In the genomic region with DNA sequence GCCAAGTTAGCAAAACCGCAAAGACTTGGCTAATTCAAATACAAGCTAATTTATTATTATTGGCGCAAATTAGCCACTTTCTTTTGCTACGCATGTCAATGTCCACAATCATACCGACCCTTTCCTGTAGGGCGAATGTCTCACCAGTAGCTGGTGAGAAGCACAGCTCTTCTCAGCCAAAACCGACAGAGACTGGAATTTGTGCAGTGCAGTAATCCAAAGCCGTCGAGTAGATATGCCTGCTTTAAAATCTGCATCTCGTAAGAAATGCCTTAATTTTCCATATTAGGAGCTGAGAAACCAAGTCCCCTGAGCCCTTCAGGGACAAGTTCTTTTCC, we compare ENCODE assay signal across 7 cellular contexts. TPM values are rescaled to one million over a fixed set of nuclear protein-coding genes. Genes with fewer than 3 reads are reported as not detected.
DNase-seq lines count a peak whose midpoint lies in the region; ATAC-seq, FAIRE-seq and TF ChIP-seq lines count a peak whose summit lies in the region.

No MANE protein-coding gene starts in this region.

- intact Hi-C loops in K562 (cut with micrococcal nuclease) (loop anchor here (5.0 kb wide), 2 partner anchors 62 to 162 kb away; a partner anchor contains a TSS), kidney (cut with DNase I) (no loop called here)

- peak overlapping the region; percentile 87 for H2AFZ ChIP-seq in K562 (ENCODE audit: low read depth, low read length)

- CTCF ChIA-PET in K562 (lab: Yijun Ruan, JAX; ENCODE audit: low intra/inter-chr PET ratio) = no interaction called here

- H3K4me1 ChIP-seq in K562 (replicated peaks in 1 of 2; ENCODE audit: control insufficient read depth in 2 of 2, insufficient read depth in 2 of 2, low read length in 2 of 2) (peaks cover 13 to 19% of the 10 kb centered on the region in 2 experiments; a peak in 4 of 5 replicates), kidney (ENCODE audit: control insufficient read depth in 1 of 2, insufficient read depth in 1 of 2, low read depth in 1 of 2, low read length in 2 of 2) (peaks cover 9 to 13% of the 10 kb centered on the region in 2 donors)

- H3K9ac ChIP-seq in K562 (ENCODE audit: insufficient read depth in 1 of 2, low read depth in 2 of 2, low read length in 2 of 2) (peak overlapping the region; percentile 64 to 89), kidney (ENCODE audit: low read length in 2 of 2) (peak overlapping the region; percentile 72 to 73)

- H3K9me3 ChIP-seq in K562 (replicated peaks; ENCODE audit: control insufficient read depth, insufficient read depth, low read depth, low read length) = peaks cover 5% of the 10 kb centered on the region; the same call in 1 of the 2 replicates
- H3K9me3 ChIP-seq in kidney (ENCODE audit: control insufficient read depth in 1 of 2, low read length in 2 of 2) = no peaks in the 10 kb centered on the region

- BruUV-seq in K562 (replicated peaks; lab: Mats Ljungman, UMichigan) = TSS peak; percentile 86

- H3K4me2 ChIP-seq in K562 (ENCODE audit: insufficient read depth, low read length) = peak overlapping the region; percentile 82

- H3K27me3 ChIP-seq in K562 (ENCODE audit: control insufficient read depth in 2 of 2, insufficient read depth in 2 of 2, low read length in 2 of 2) = no peaks in the 10 kb centered on the region

- in situ Hi-C loops in K562 (cut with MboI) = no loop called here

- H3K4me3 ChIP-seq in K562 (peak overlapping the region; percentile 98), kidney (ENCODE audit: low read length in 2 of 2) (peak overlapping the region; percentile 88 to 94)

- TF ChIP-seq CTCF in K562 (IDR thresholded peaks at IDR 0.05 in 2 of 3, conservative IDR thresholded peaks at IDR 0.05 in 1 of 3; ENCODE audit: insufficient read depth in 2 of 3, low read depth in 1 of 3, low read length in 3 of 3) (no peak), kidney (IDR thresholded peaks at IDR 0.05; ENCODE audit: borderline replicate concordance, extremely low read depth, insufficient read depth) (no peak)

- ATAC-seq in GM21717 (IDR thresholded peaks at IDR 0.05; ENCODE audit: unreplicated experiment) (peak; percentile 21), K562 (peak; percentile 28)

- H3K79me2 ChIP-seq in K562 (ENCODE audit: control insufficient read depth, insufficient read depth, low read length) = peaks cover 48% of the 10 kb centered on the region

- no peaks in the 10 kb centered on the region for H3K9me1 ChIP-seq in K562 (ENCODE audit: control insufficient read depth, insufficient read depth, low read length)

- TF ChIP-seq RAD21 in K562 (CRISPR knock-in tag; conservative IDR thresholded peaks at IDR 0.05 in 1 of 2, IDR thresholded peaks at IDR 0.05 in 1 of 2) = no peak

- no peak for TF ChIP-seq POLR2A in K562 (conservative IDR thresholded peaks at IDR 0.05)

- 2% methylated on average over 9 of the region's 9 CpGs for WGBS in K562 (ENCODE audit: insufficient coverage, low coverage, missing lambda C conversion rate)

- no peak for TF ChIP-seq EP300 in K562 (IDR thresholded peaks at IDR 0.05; ENCODE audit: low read length)

- FAIRE-seq in K562 (lab: Jason Lieb, UNC) = no peak
- no peak for FAIRE-seq in kidney (lab: Jason Lieb, UNC)

- H3K36me3 ChIP-seq in K562 (ENCODE audit: control insufficient read depth, insufficient read depth, low read length) (no peaks in the 10 kb centered on the region; the same call in 2 of the 3 replicates), kidney (ENCODE audit: control insufficient read depth in 1 of 2, insufficient read depth in 2 of 2, low read length in 2 of 2) (no peaks in the 10 kb centered on the region)

- H3K27ac ChIP-seq in K562 (ENCODE audit: extremely low read depth, low read depth, low read length) (peak overlapping the region; percentile 91), kidney (ENCODE audit: low read depth in 2 of 2, low read length in 2 of 2) (peak overlapping the region; percentile 91 to 99), substantia nigra (ENCODE audit: low read depth, low read length, poor library complexity, severe bottlenecking) (peak overlapping the region; percentile 98)

- H4K20me1 ChIP-seq in K562 (replicated peaks; ENCODE audit: control insufficient read depth, insufficient read depth, low read length) = peaks cover 5% of the 10 kb centered on the region; the same call in 1 of the 2 replicates

- DNase-seq in GM04504 (ENCODE audit: low read depth) (peak; percentile 60), NAMALWA (ENCODE audit: low spot score) (peak; percentile 88), K562 (ENCODE audit: extremely low read depth in 1 of 4, low spot score in 3 of 4) (peak in 1 of 4 experiments; percentile 9), kidney (no peak), substantia nigra (lab: John Stamatoyannopoulos, UW) (peak in 5 of 49 donors; percentile 43 to 82 (median 60))
- no peak for DNase-seq in activated CD4-positive, CD25-positive, alpha-beta regulatory T cell (lab: John Stamatoyannopoulos, UW)

- POLR2A ChIA-PET in K562 (lab: Yijun Ruan, JAX) = interaction anchor here (0.6 to 2.9 kb wide), 25 partner anchors 10 to 517 kb away, joined by 3 to 29 read pairs (median 3); a partner anchor contains a TSS

TF ChIP-seq in K562, 482 proteins besides CTCF, POLR2A, EP300 and RAD21 (continues in another document):
- TF ChIP-seq SAFB (IDR thresholded peaks at IDR 0.05; ENCODE audit: borderline replicate concordance, low read depth, low read length) (no peak), CBX5 (IDR thresholded peaks at IDR 0.05; ENCODE audit: borderline replicate concordance, low read depth) (no peak), FOXJ3 (CRISPR knock-in tag; IDR thresholded peaks at IDR 0.05) (no peak), ZNF239 (CRISPR knock-in tag; IDR thresholded peaks at IDR 0.05) (no peak), OTX1 (CRISPR knock-in tag; IDR thresholded peaks at IDR 0.05) (peak; percentile 87; the same call in 1 of the 2 replicates)
- TF ChIP-seq, protein P1, sequence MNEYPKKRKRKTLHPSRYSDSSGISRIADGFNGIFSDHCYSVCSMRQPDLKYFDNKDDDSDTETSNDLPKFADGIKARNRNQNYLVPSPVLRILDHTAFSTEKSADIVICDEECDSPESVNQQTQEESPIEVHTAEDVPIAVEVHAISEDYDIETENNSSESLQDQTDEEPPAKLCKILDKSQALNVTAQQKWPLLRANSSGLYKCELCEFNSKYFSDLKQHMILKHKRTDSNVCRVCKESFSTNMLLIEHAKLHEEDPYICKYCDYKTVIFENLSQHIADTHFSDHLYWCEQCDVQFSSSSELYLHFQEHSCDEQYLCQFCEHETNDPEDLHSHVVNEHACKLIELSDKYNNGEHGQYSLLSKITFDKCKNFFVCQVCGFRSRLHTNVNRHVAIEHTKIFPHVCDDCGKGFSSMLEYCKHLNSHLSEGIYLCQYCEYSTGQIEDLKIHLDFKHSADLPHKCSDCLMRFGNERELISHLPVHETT (CRISPR knock-in tag; conservative IDR thresholded peaks at IDR 0.05 in 1 of 2, IDR thresholded peaks at IDR 0.05 in 1 of 2) = no peak

RNA-seq across cellular contexts. Expression of a gene that starts 0.6 kb away (rescaled TPM):
- total RNA-seq in K562 (2011; cell fraction: chromatin; rRNA removed; ENCODE audit: low replicate concordance) = 23.4 and 26.8 TPM in 2 replicates
- total RNA-seq in K562 (2011; cell fraction: nucleolus; rRNA removed) = 8.7 and 12.1 TPM in 2 replicates
- 12.0 and 18.9 TPM in 2 replicates for total RNA-seq in K562 (2011; cell fraction: nucleoplasm; rRNA removed)
- total RNA-seq in K562 (2014; rRNA removed) = 5.7 and 9.3 TPM in 2 replicates
- 12.5 and 12.6 TPM in 2 replicates for total RNA-seq in K562 (2014; rRNA removed; fragmentation: Illumina TruSeq; extraction: Trizol)
- total RNA-seq in K562 (2015; rRNA removed; fragmentation: Illumina TruSeq; extraction: Trizol) = 10.1 and 11.7 TPM in 2 replicates
- 9.9 and 12.1 TPM in 2 replicates for total RNA-seq in K562 (2021)
- 14.5 and 15.3 TPM in 2 replicates for polyA plus RNA-seq in K562 (2011; rRNA removed)
- 3.6 and 4.5 TPM in 2 replicates for polyA plus RNA-seq in K562 (2011; cell fraction: cytosol; rRNA removed)
- 5.6 and 6.6 TPM in 2 replicates for polyA plus RNA-seq in K562 (2011; cell fraction: nucleus; rRNA removed)
- polyA plus RNA-seq in K562 (2012) = 5.9 and 8.9 TPM in 2 replicates
- polyA plus RNA-seq in K562 (2014; fragmentation: Illumina TruSeq; extraction: Trizol) = 5.7 and 7.2 TPM in 2 replicates
- polyA plus RNA-seq in K562 (2014; fragmentation: Nextera tagmentation; extraction: Ambion mirVana) = 1 to 10 TPM; 2.4 to 3.8 TPM
- 4.0 and 4.9 TPM in 2 replicates for polyA plus RNA-seq in K562 (2014; rRNA removed)
- 39.5 and 52.5 TPM in 2 replicates for polyA minus RNA-seq in K562 (2011; rRNA and poly(A)+ RNA removed)
- polyA minus RNA-seq in K562 (2011; cell fraction: cytosol; rRNA and poly(A)+ RNA removed) = 12.9 and 22.1 TPM in 2 replicates
- polyA minus RNA-seq in K562 (2011; cell fraction: nucleus; rRNA and poly(A)+ RNA removed) = 10.1 and 15.7 TPM in 2 replicates
- total RNA-seq in kidney = 31.7 TPM
- 5.1 TPM for polyA plus RNA-seq in kidney (ENCODE audit: insufficient read depth, low read depth, low replicate concordance)

RNA-seq across cellular contexts. Expression of a gene that starts 21.0 kb away (rescaled TPM):
- total RNA-seq in K562 (2011; cell fraction: chromatin; rRNA removed; ENCODE audit: low replicate concordance) = 130 and 336 TPM in 2 replicates
- total RNA-seq in K562 (2011; cell fraction: nucleolus; rRNA removed) = 99.7 and 127 TPM in 2 replicates
- 159 and 204 TPM in 2 replicates for total RNA-seq in K562 (2011; cell fraction: nucleoplasm; rRNA removed)
- total RNA-seq in K562 (2014; rRNA removed) (75.8 and 77.6 TPM in 2 replicates), K562 (2014; rRNA removed; fragmentation: Illumina TruSeq; extraction: Trizol) (55.4 and 67.1 TPM in 2 replicates), K562 (2015; rRNA removed; fragmentation: Illumina TruSeq; extraction: Trizol) (47.8 and 53.9 TPM in 2 replicates), K562 (2021) (76.9 and 87.1 TPM in 2 replicates), kidney (235 TPM)
- polyA plus RNA-seq in K562 (2011; rRNA removed) (128 and 152 TPM in 2 replicates), K562 (2014; fragmentation: Illumina TruSeq; extraction: Trizol) (57.3 and 62.8 TPM in 2 replicates), K562 (2014; fragmentation: Nextera tagmentation; extraction: Ambion mirVana) (10 to 100 TPM; 11.9 to 14.0 TPM), K562 (2014; rRNA removed) (59.9 and 68.8 TPM in 2 replicates), kidney (ENCODE audit: insufficient read depth, low read depth, low replicate concordance) (19.5 TPM)
- polyA plus RNA-seq in K562 (2011; cell fraction: cytosol; rRNA removed) = 38.4 and 51.8 TPM in 2 replicates
- 44.2 and 50.4 TPM in 2 replicates for polyA plus RNA-seq in K562 (2011; cell fraction: nucleus; rRNA removed)
- polyA plus RNA-seq in K562 (2012) = 87.7 and 112 TPM in 2 replicates
- polyA minus RNA-seq in K562 (2011; rRNA and poly(A)+ RNA removed) = 238 and 267 TPM in 2 replicates
- 69.0 and 93.3 TPM in 2 replicates for polyA minus RNA-seq in K562 (2011; cell fraction: cytosol; rRNA and poly(A)+ RNA removed)
- polyA minus RNA-seq in K562 (2011; cell fraction: nucleus; rRNA and poly(A)+ RNA removed) = 76.6 and 134 TPM in 2 replicates

Comparison
In these comparisons a context has a peak if more than half of its experiments do, and no peak if none do; other contexts are left out.
1. DNase-seq: peak in GM04504 (single experiment) and NAMALWA (single experiment); none in kidney (single experiment) and activated CD4-positive, CD25-positive, alpha-beta regulatory T cell (0 of 4).
2. Peak in every context shown above with its lines, with median percentiles within 50 percentile points of each other: H3K27ac ChIP-seq.